ENCODE assay signal across 20 cellular contexts in genomic region chr7:138907849-138908248, GRCh38.
"Had no signal": no experiment of that assay in that cellular context is flagged by ENCODE, and none has a peak within 500 bp of the region (broad histone marks: within the 10 kb centered on the region; RNA-seq: fewer than 3 reads in every experiment).

No MANE protein-coding gene starts in this region.

- H3K4me3 Mint-ChIP-seq: activated CD4-positive, alpha-beta T cell treated with anti-CD3 and anti-CD28 coated beads, Interleukin-2, amount 10 ng/mL, durations not matched to agents 7 days and 5 days; activated CD8-positive, alpha-beta T cell treated with anti-CD3 and anti-CD28 coated beads, Interleukin-2, amount 10 ng/mL, durations not matched to agents 7 days and 5 days; activated naive CD4-positive, alpha-beta T cell treated with anti-CD3 and anti-CD28 coated beads, Interleukin-2, amount 50 U/mL, for 24 hours; activated T-cell treated with anti-CD3 and anti-CD28 coated beads, Interleukin-2, amount 50 U/mL, for 72 hours; stimulated activated naive CD8-positive, alpha-beta T cell treated with anti-CD3 and anti-CD28 coated beads, Interleukin-15, amount 100 ng/mL, for 72 hours; T-cell had no signal

- H3K36me3 Mint-ChIP-seq: activated naive CD4-positive, alpha-beta T cell treated with anti-CD3 and anti-CD28 coated beads, Interleukin-2, amount 50 U/mL, for 24 hours; T-cell had no signal

- H3K27ac Mint-ChIP-seq: activated CD4-positive, alpha-beta T cell treated with anti-CD3 and anti-CD28 coated beads, Interleukin-2, amount 10 ng/mL, durations not matched to agents 7 days and 5 days; activated CD8-positive, alpha-beta T cell treated with anti-CD3 and anti-CD28 coated beads, Interleukin-2, amount 10 ng/mL, durations not matched to agents 7 days and 5 days; activated naive CD4-positive, alpha-beta T cell treated with anti-CD3 and anti-CD28 coated beads, Interleukin-2, amount 50 U/mL, for 24 hours; activated T-cell treated with anti-CD3 and anti-CD28 coated beads, Interleukin-2, amount 50 U/mL, for 72 hours; stimulated activated naive CD8-positive, alpha-beta T cell treated with anti-CD3 and anti-CD28 coated beads, Interleukin-15, amount 100 ng/mL, for 72 hours; T-cell had no signal

- ATAC-seq: activated CD4-positive, CD25-positive, alpha-beta regulatory T cell treated with anti-CD3 and anti-CD28 coated beads, Interleukin-2, amount 50 U/mL, for 24 hours; activated CD8-positive, alpha-beta T cell treated with anti-CD3 and anti-CD28 coated beads, Interleukin-2, amount 10 ng/mL, durations not matched to agents 7 days and 5 days; activated T-cell treated with anti-CD3 and anti-CD28 coated beads, Interleukin-2, amount 50 U/mL, for 72 hours; foreskin keratinocyte; right lobe of liver; stimulated activated naive CD8-positive, alpha-beta T cell treated with anti-CD3 and anti-CD28 coated beads, Interleukin-15, amount 100 ng/mL, for 72 hours; T-cell had no signal

- H3K27me3 Mint-ChIP-seq: activated naive CD4-positive, alpha-beta T cell treated with anti-CD3 and anti-CD28 coated beads, Interleukin-2, amount 50 U/mL, for 24 hours had no signal

- DNase-seq: activated CD4-positive, alpha-beta T cell treated with anti-CD3 and anti-CD28 coated beads, Interleukin-2, amount 10 ng/mL, durations not matched to agents 7 days and 5 days; activated CD8-positive, alpha-beta memory T cell treated with anti-CD3 and anti-CD28 coated beads, Interleukin-2, amount 50 U/mL, for 4 hours; activated CD8-positive, alpha-beta T cell treated with anti-CD3 and anti-CD28 coated beads, Interleukin-2, amount 10 ng/mL, durations not matched to agents 7 days and 5 days; activated effector memory CD4-positive, alpha-beta T cell treated with anti-CD3 and anti-CD28 coated beads, Interleukin-2, amount 50 U/mL, for 16 hours; activated T-cell treated with anti-CD3 and anti-CD28 coated beads, Interleukin-2, amount 50 U/mL, for 72 hours; amniotic stem cell; dermis blood vessel endothelial cell; effector memory CD4-positive, alpha-beta T cell; esophagus squamous epithelium; foreskin keratinocyte; glutamatergic neuron; lower lobe of right lung; right lobe of liver; stimulated activated CD4-positive, alpha-beta T cell treated with anti-CD3 and anti-CD28 coated beads, Interleukin-4, amount 100 ng/mL, for 1 hour; stimulated activated naive CD8-positive, alpha-beta T cell treated with anti-CD3 and anti-CD28 coated beads, Interleukin-15, amount 100 ng/mL, for 72 hours; T-cell; transverse colon; uterus had no signal

- H3K9me3 Mint-ChIP-seq: activated CD4-positive, alpha-beta T cell treated with anti-CD3 and anti-CD28 coated beads, Interleukin-2, amount 10 ng/mL, durations not matched to agents 7 days and 5 days; activated naive CD4-positive, alpha-beta T cell treated with anti-CD3 and anti-CD28 coated beads, Interleukin-2, amount 50 U/mL, for 24 hours; activated T-cell treated with anti-CD3 and anti-CD28 coated beads, Interleukin-2, amount 50 U/mL, for 72 hours; stimulated activated naive CD8-positive, alpha-beta T cell treated with anti-CD3 and anti-CD28 coated beads, Interleukin-15, amount 100 ng/mL, for 72 hours; T-cell had no signal
